ENCODE assay signal across 22 cellular contexts in genomic region chr6:158037771-158038170, GRCh38. TPM values are rescaled to one million over a fixed set of nuclear protein-coding genes. Genes with fewer than 3 reads are reported as not detected.
A peak's percentile ranks its signal among the peaks of the same experiment; 100 is the strongest.
DNase-seq lines count a peak whose midpoint lies in the region; ATAC-seq and TF ChIP-seq lines count a peak whose summit lies in the region.
"Had no signal": no experiment of that assay in that cellular context is flagged by ENCODE, and none has a peak within 500 bp of the region (broad histone marks: within the 10 kb centered on the region; RNA-seq: fewer than 3 reads in every experiment).

No MANE protein-coding gene starts in this region.

- no peak for DNase-seq in HFFc6
- DNase-seq in ascending aorta (ENCODE audit: low spot score in 2 of 2), result no peak
- peak in 2 of 3 donors; percentile 58 to 59 for DNase-seq in right cardiac atrium
- peak; percentile 43 for DNase-seq in spleen
- no peak for DNase-seq in HuH-7.5 (ENCODE audit: low spot score)
- no peak for DNase-seq in glutamatergic neuron
- DNase-seq in activated CD4-positive, alpha-beta T cell treated with anti-CD3 and anti-CD28 coated beads, Interleukin-2, amount 10 ng/mL, durations not matched to agents 7 days and 5 days, result no peak
- no peak for DNase-seq in H4 (ENCODE audit: low spot score)
- DNase-seq: activated CD8-positive, alpha-beta memory T cell treated with anti-CD3 and anti-CD28 coated beads, Interleukin-2, amount 50 U/mL, for 48 hours; amniotic stem cell; DMS79; NCI-H1694 treated with DMSO at 0.1 percent for 48 hours; NCI-H69; occipital lobe; SHP77 treated with DMSO at 0.1 percent for 48 hours had no signal

- peak overlapping the region; percentile 91 to 95 for H3K27ac ChIP-seq in ascending aorta
- peak overlapping the region; percentile 11 for H3K27ac ChIP-seq in right cardiac atrium (ENCODE audit: low read length)
- no peak overlapping the region for H3K27ac ChIP-seq in spleen
- H3K27ac ChIP-seq: KMS-11, thyroid gland had no signal

- CTCF ChIA-PET in activated CD4-positive, alpha-beta T cell treated with anti-CD3 and anti-CD28 coated beads, Interleukin-2, amount 10 ng/mL, durations not matched to agents 7 days and 5 days (lab: Charles Lee), result interaction anchor here (0.5 to 2.7 kb wide), 2 partner anchors 11 to 228 kb away, joined by 3 to 19 read pairs; no protein-coding TSS in a partner anchor

- H3K9me3 ChIP-seq in ascending aorta (no peaks in the 10 kb centered on the region), right cardiac atrium (ENCODE audit: control insufficient read depth, low read length) (no peaks in the 10 kb centered on the region), spleen (peaks cover 0 to 3% (median 0%) of the 10 kb centered on the region in 8 donors)
- H3K9me3 ChIP-seq: thyroid gland had no signal

- no peak overlapping the region for H3K4me3 Mint-ChIP-seq in HFFc6
- H3K4me3 Mint-ChIP-seq in glutamatergic neuron (ENCODE audit: unreplicated experiment), result no peak overlapping the region
- H3K4me3 Mint-ChIP-seq in activated CD4-positive, alpha-beta T cell treated with anti-CD3 and anti-CD28 coated beads, Interleukin-2, amount 10 ng/mL, durations not matched to agents 7 days and 5 days, result no peak overlapping the region
- H3K4me3 Mint-ChIP-seq: CD8-positive, alpha-beta memory T cell; GM23338; stimulated activated memory B cell treated with anti-CD40 and anti-IgM and Interleukin-4, amounts not matched to agents 10 μg/mL and 1 μg/mL and 100 μg/mL, for 72 hours; T-helper 1 cell treated with Interleukin-12 subunit alpha and Interleukin-12 subunit beta and Interleukin-4 antibody, amounts not matched to agents 30 μg/mL and 1 μg/mL, for 36 hours had no signal

- peaks cover 36 to 61% of the 10 kb centered on the region in 2 donors for H3K4me1 ChIP-seq in ascending aorta
- H3K4me1 ChIP-seq in right cardiac atrium (ENCODE audit: control insufficient read depth, insufficient read depth, low read length), result peaks cover 23% of the 10 kb centered on the region
- peaks cover 0 to 26% (median 7%) of the 10 kb centered on the region in 6 donors for H3K4me1 ChIP-seq in spleen

- WGBS in right cardiac atrium, result 75% methylated on average over 10 of the region's 10 CpGs
- 84 to 92% (median 91%) methylated on average over 10 of the region's 10 CpGs for WGBS in spleen, 5 donors

- no peak for ATAC-seq in right cardiac atrium
- ATAC-seq: GM12878; stimulated activated memory B cell treated with anti-CD40 and anti-IgM and Interleukin-4, amounts not matched to agents 10 μg/mL and 1 μg/mL and 100 μg/mL, for 72 hours had no signal

- POLR2A ChIA-PET in activated CD4-positive, alpha-beta T cell treated with anti-CD3 and anti-CD28 coated beads, Interleukin-2, amount 10 ng/mL, durations not matched to agents 7 days and 5 days (lab: Charles Lee), result no interaction called here

- peaks cover 50% of the 10 kb centered on the region for H3K4me1 Mint-ChIP-seq in HFFc6 (ENCODE audit: low read depth)
- H3K4me1 Mint-ChIP-seq in glutamatergic neuron (ENCODE audit: low read depth, unreplicated experiment), result peaks cover 20% of the 10 kb centered on the region
- H3K4me1 Mint-ChIP-seq in activated CD4-positive, alpha-beta T cell treated with anti-CD3 and anti-CD28 coated beads, Interleukin-2, amount 10 ng/mL, durations not matched to agents 7 days and 5 days, result peaks cover 32% of the 10 kb centered on the region

- TF ChIP-seq CTCF in HFFc6 (IDR thresholded peaks at IDR 0.05) (no peak), ascending aorta (IDR thresholded peaks at IDR 0.05) (no peak), spleen (IDR thresholded peaks at IDR 0.05 in 8 of 11, conservative IDR thresholded peaks at IDR 0.05 in 3 of 11) (no peak), glutamatergic neuron (IDR thresholded peaks at IDR 0.05; ENCODE audit: partially characterized antibody, unreplicated experiment) (no peak)

- intact Hi-C loops in ascending aorta (cut with DNase I) (no loop called here), right cardiac atrium (cut with DNase I) (no loop called here), spleen (cut with DNase I; ENCODE audit: low total_unique reads) (no loop called here)

- H3K27me3 ChIP-seq in ascending aorta, result no peaks in the 10 kb centered on the region
- no peaks in the 10 kb centered on the region for H3K27me3 ChIP-seq in right cardiac atrium (ENCODE audit: control insufficient read depth, insufficient read depth)
- H3K27me3 ChIP-seq in spleen (replicated peaks in 1 of 7), result no peaks in the 10 kb centered on the region
- H3K27me3 ChIP-seq: thyroid gland had no signal

- no peaks in the 10 kb centered on the region for H3K36me3 ChIP-seq in ascending aorta
- peaks cover 0 to 68% (median 9%) of the 10 kb centered on the region in 6 donors for H3K36me3 ChIP-seq in spleen
- H3K36me3 ChIP-seq: thyroid gland had no signal

- H3K36me3 Mint-ChIP-seq in HFFc6 (ENCODE audit: low read depth) (peaks cover 59% of the 10 kb centered on the region), glutamatergic neuron (ENCODE audit: unreplicated experiment) (peaks cover 4% of the 10 kb centered on the region)
- peaks cover 32% of the 10 kb centered on the region for H3K36me3 Mint-ChIP-seq in activated CD4-positive, alpha-beta T cell treated with anti-CD3 and anti-CD28 coated beads, Interleukin-2, amount 10 ng/mL, durations not matched to agents 7 days and 5 days (ENCODE audit: low read depth)

- H3K27ac Mint-ChIP-seq in HFFc6 (peak overlapping the region; percentile 26), glutamatergic neuron (ENCODE audit: unreplicated experiment) (no peak overlapping the region)
- no peak overlapping the region for H3K27ac Mint-ChIP-seq in activated CD4-positive, alpha-beta T cell treated with anti-CD3 and anti-CD28 coated beads, Interleukin-2, amount 10 ng/mL, durations not matched to agents 7 days and 5 days
- H3K27ac Mint-ChIP-seq: GM23338; stimulated activated memory B cell treated with anti-CD40 and anti-IgM and Interleukin-4, amounts not matched to agents 10 μg/mL and 1 μg/mL and 100 μg/mL, for 72 hours had no signal

- H3K27me3 Mint-ChIP-seq in HFFc6 (ENCODE audit: insufficient read depth), result peaks cover 2% of the 10 kb centered on the region
- H3K27me3 Mint-ChIP-seq in glutamatergic neuron (ENCODE audit: unreplicated experiment), result peaks cover 4% of the 10 kb centered on the region
- H3K27me3 Mint-ChIP-seq in activated CD4-positive, alpha-beta T cell treated with anti-CD3 and anti-CD28 coated beads, Interleukin-2, amount 10 ng/mL, durations not matched to agents 7 days and 5 days, result no peaks in the 10 kb centered on the region
- H3K27me3 Mint-ChIP-seq: CD8-positive, alpha-beta memory T cell; stimulated activated memory B cell treated with anti-CD40 and anti-IgM and Interleukin-4, amounts not matched to agents 10 μg/mL and 1 μg/mL and 100 μg/mL, for 72 hours had no signal

- TF ChIP-seq POLR2A in spleen (IDR thresholded peaks at IDR 0.05), result no peak

- no peaks in the 10 kb centered on the region for H3K9me3 Mint-ChIP-seq in HFFc6
- peaks cover 2% of the 10 kb centered on the region for H3K9me3 Mint-ChIP-seq in glutamatergic neuron (ENCODE audit: unreplicated experiment)
- H3K9me3 Mint-ChIP-seq in activated CD4-positive, alpha-beta T cell treated with anti-CD3 and anti-CD28 coated beads, Interleukin-2, amount 10 ng/mL, durations not matched to agents 7 days and 5 days, result no peaks in the 10 kb centered on the region
- H3K9me3 Mint-ChIP-seq: CD8-positive, alpha-beta memory T cell; GM23338; T-helper 1 cell treated with Interleukin-12 subunit alpha and Interleukin-12 subunit beta and Interleukin-4 antibody, amounts not matched to agents 30 μg/mL and 1 μg/mL, for 36 hours had no signal

- H3K4me3 ChIP-seq in ascending aorta, result no peak overlapping the region
- H3K4me3 ChIP-seq in right cardiac atrium (ENCODE audit: low read length), result no peak overlapping the region
- H3K4me3 ChIP-seq in spleen, result no peak overlapping the region
- H3K4me3 ChIP-seq: GM12878, GM23338, thyroid gland had no signal

RNA-seq across cellular contexts. Expression of gene SYNJ2, which starts 56.1 kb away (rescaled TPM):
- 10 to 100 TPM; 31.8 to 46.4 (median 41.3) TPM for total RNA-seq in HFFc6 (2021; fragmentation: NEBNext Ultra II Directional; extraction: Animal tissue kit (Norgen Biotek cat#: 25700))
- total RNA-seq in ascending aorta, result 3.0 TPM
- 10 to 100 TPM; 13.4 to 26.3 (median 20.4) TPM for total RNA-seq in right cardiac atrium
- 9.5 TPM for polyA plus RNA-seq in right cardiac atrium
- 10 to 100 TPM in 5 of 7 donors, 1 to 10 TPM in 2; 6.7 to 34.0 (median 11.9) TPM for total RNA-seq in spleen
- polyA plus RNA-seq in spleen, result 1 to 10 TPM; 2.4 to 2.8 (median 2.6) TPM
- 2.4 TPM for total RNA-seq in glutamatergic neuron (ENCODE audit: unreplicated experiment)
- total RNA-seq in activated CD4-positive, alpha-beta T cell treated with anti-CD3 and anti-CD28 coated beads, Interleukin-2, amount 10 ng/mL, durations not matched to agents 7 days and 5 days, result 10 to 100 TPM; 35.8 to 39.0 TPM
- total RNA-seq in H4 (2014; rRNA removed; shearing (Covaris generic)), result 20.6 and 23.6 TPM in 2 replicates

Comparison
In these comparisons a context has a peak if more than half of its experiments do, and no peak if none do; other contexts are left out.
1. DNase-seq: peak in right cardiac atrium (2 of 3) and spleen (single experiment); none in HFFc6 (single experiment), ascending aorta (0 of 2), HuH-7.5 (single experiment), glutamatergic neuron (single experiment), activated CD4-positive, alpha-beta T cell treated with anti-CD3 and anti-CD28 coated beads, Interleukin-2, amount 10 ng/mL, durations not matched to agents 7 days and 5 days (single experiment) and H4 (single experiment).
2. H3K27ac ChIP-seq: peak in ascending aorta (2 of 2) and right cardiac atrium (single experiment); none in spleen (0 of 8).